1 cellular context compared by ENCODE assay signal in the genomic region with DNA sequence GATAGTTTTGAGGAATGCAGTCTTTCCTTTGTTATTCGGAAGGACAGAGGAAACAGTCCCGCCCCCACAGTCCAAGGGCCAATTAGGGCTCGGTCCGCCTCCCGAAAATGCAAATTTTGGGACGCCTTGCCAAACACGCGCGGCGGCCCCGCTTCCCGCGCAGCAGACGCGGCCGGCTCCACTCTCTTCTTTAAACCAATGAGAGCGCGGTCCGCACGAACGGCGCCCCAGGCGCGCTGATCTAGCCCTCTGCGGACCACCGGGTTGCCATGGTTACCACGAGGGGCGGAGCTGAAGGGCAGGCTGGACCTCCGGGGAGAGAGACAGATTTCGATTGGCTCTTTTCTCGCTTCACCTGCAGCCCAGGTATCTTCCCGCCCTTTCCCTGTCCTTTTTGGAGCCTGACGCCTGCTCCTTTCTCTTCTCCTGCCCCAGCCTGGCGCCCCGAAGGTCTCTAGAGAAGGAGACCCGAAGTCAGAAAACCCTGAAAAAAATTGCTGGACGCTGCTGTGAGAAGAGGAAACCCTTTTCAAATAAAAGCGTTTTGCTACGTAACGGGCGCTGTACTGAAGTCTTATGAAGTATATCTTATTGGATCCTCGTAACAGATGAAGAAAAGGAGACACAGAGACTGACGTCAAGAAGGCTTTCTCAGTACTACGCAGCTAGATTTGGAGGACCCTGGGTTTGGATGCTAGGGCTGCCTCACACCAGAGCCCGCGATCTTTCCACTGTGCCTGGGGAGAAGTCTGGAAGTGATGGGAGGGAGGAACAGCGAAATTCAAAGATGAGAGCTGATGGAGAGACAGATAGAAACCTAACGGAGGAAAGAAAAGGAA.
TF ChIP-seq lines count a peak whose summit lies in the region.

No MANE protein-coding gene starts in this region.

TF ChIP-seq in endothelial cell of umbilical vein, 7 proteins besides CTCF, POLR2A, EP300 and RAD21:
- TF ChIP-seq JUN (IDR thresholded peaks at IDR 0.05; ENCODE audit: borderline replicate concordance, insufficient read depth, insufficient read length, low read depth) (no peak), EZH2 (IDR thresholded peaks at IDR 0.05; ENCODE audit: borderline replicate concordance, low read depth, low read length, severe bottlenecking) (peak; percentile 83)
TF ChIP-seq in endothelial cell of umbilical vein: peak in this region for 1.
